Comparison of ENCODE assay signal across 13 cellular contexts in genomic region chr5:119049824-119050449, GRCh38. TPM values are rescaled to one million over a fixed set of nuclear protein-coding genes. Genes with fewer than 3 reads are reported as not detected.
DNase-seq lines count a peak whose midpoint lies in the region; ATAC-seq and TF ChIP-seq lines count a peak whose summit lies in the region.
"Had no signal": no experiment of that assay in that cellular context is flagged by ENCODE, and none has a peak within 500 bp of the region (broad histone marks: within the 10 kb centered on the region; RNA-seq: fewer than 3 reads in every experiment).

No MANE protein-coding gene starts in this region.

- peak overlapping the region; percentile 24 for H4K5ac ChIP-seq in IMR-90 (ENCODE audit: low read depth, low read length)

- H3K4me2 ChIP-seq in IMR-90 (ENCODE audit: low read depth, low read length): no peak overlapping the region

- H2BK5ac ChIP-seq in IMR-90 (ENCODE audit: low read depth, low read length, poor library complexity, severe bottlenecking): no peak overlapping the region

- no TSS peak for BruUV-seq in IMR-90 (replicated peaks; lab: Mats Ljungman, UMichigan)

- H3K36me3 ChIP-seq in IMR-90 (ENCODE audit: control insufficient read depth, insufficient read depth, low read length) (no peaks in the 10 kb centered on the region), left lung (no peaks in the 10 kb centered on the region), mucosa of descending colon (ENCODE audit: low read depth) (no peaks in the 10 kb centered on the region)

- H2AK5ac ChIP-seq in IMR-90 (ENCODE audit: low read depth, low read length): no peak overlapping the region

- CTCF ChIA-PET in IMR-90 (lab: Yijun Ruan, JAX): no interaction called here

- H3K9me1 ChIP-seq in IMR-90 (ENCODE audit: insufficient read depth, low read length): no peaks in the 10 kb centered on the region

- peak; percentile 82 for ATAC-seq in IMR-90 (ENCODE audit: low read depth)
- ATAC-seq in left lung: peak; percentile 59
- ATAC-seq in GM21737 (IDR thresholded peaks at IDR 0.05; ENCODE audit: unreplicated experiment): no peak
- no peak for ATAC-seq in mucosa of descending colon
- no peak for ATAC-seq in HG02798 (IDR thresholded peaks at IDR 0.05; ENCODE audit: poor library complexity, unreplicated experiment)
- ATAC-seq: activated CD8-positive, alpha-beta T cell treated with anti-CD3 and anti-CD28 coated beads, Interleukin-2, amount 10 ng/mL, durations not matched to agents 7 days and 5 days; natural killer cell had no signal

- peak overlapping the region; percentile 41; the same call in 1 of the 2 replicates for H4K91ac ChIP-seq in IMR-90 (ENCODE audit: insufficient read depth, low read depth, low read length)

- peak overlapping the region; percentile 57 for H2BK20ac ChIP-seq in IMR-90 (ENCODE audit: low read depth, low read length)

- no peaks in the 10 kb centered on the region for H4K20me1 ChIP-seq in IMR-90 (ENCODE audit: insufficient read depth, low read length)

- TF ChIP-seq CTCF in AG10803 (conservative IDR thresholded peaks at IDR 0.05; ENCODE audit: low read length) (no peak), IMR-90 (conservative IDR thresholded peaks at IDR 0.05; ENCODE audit: low read depth, low read length) (no peak), choroid plexus epithelial cell (conservative IDR thresholded peaks at IDR 0.05; ENCODE audit: low read depth, low read length) (no peak), left lung (IDR thresholded peaks at IDR 0.05) (no peak), mucosa of descending colon (IDR thresholded peaks at IDR 0.05) (no peak)

- 86% methylated on average over 3 of the region's 7 CpGs; no CpG with 5 or more reads in 1 of the 2 experiments for WGBS in IMR-90 (ENCODE audit: extremely low coverage in 2 of 2, insufficient read length in 1 of 2), 2 experiments

- peak overlapping the region in 1 of 2 experiments; percentile 66; a peak in 2 of 4 replicates for H4K8ac ChIP-seq in IMR-90 (ENCODE audit: low read depth in 2 of 2, low read length in 2 of 2)

- DNase-seq in AG10803 (ENCODE audit: low read depth) (peak; percentile 87), IMR-90 (peak; percentile 80), choroid plexus epithelial cell (ENCODE audit: low read depth) (peak; percentile 85), left lung (no peak), mucosa of descending colon (no peak), NCI-H1436 treated with DMSO at 0.1 percent for 48 hours (lab: John Stamatoyannopoulos, UW) (no peak)
- DNase-seq: activated CD8-positive, alpha-beta T cell treated with anti-CD3 and anti-CD28 coated beads, Interleukin-2, amount 10 ng/mL, durations not matched to agents 7 days and 5 days; CD4-positive, alpha-beta T cell; KBM-7; natural killer cell; NCI-H446 treated with DMSO at 0.1 percent for 48 hours had no signal

- peak overlapping the region; percentile 52; the same call in 1 of the 2 replicates for H3K4ac ChIP-seq in IMR-90 (ENCODE audit: low read depth, low read length)

- no peaks in the 10 kb centered on the region for H3K79me1 ChIP-seq in IMR-90 (ENCODE audit: low read depth in 1 of 2, low read length in 2 of 2)

- H3K4me3 ChIP-seq in AG10803 (ENCODE audit: low read length) (no peak overlapping the region), IMR-90 (ENCODE audit: insufficient read depth, low read depth, low read length) (no peak overlapping the region), choroid plexus epithelial cell (ENCODE audit: low read depth, low read length) (no peak overlapping the region), left lung (no peak overlapping the region), mucosa of descending colon (no peak overlapping the region)

- peaks cover 2% of the 10 kb centered on the region; the same call in 1 of the 2 replicates for H3K4me1 ChIP-seq in IMR-90 (ENCODE audit: control insufficient read depth, insufficient read depth, low read length)
- peaks cover 0 to 4% of the 10 kb centered on the region in 2 donors for H3K4me1 ChIP-seq in left lung
- H3K4me1 ChIP-seq in mucosa of descending colon (ENCODE audit: low read depth): no peaks in the 10 kb centered on the region

- peak overlapping the region; percentile 68 for H2AFZ ChIP-seq in IMR-90 (replicated peaks; ENCODE audit: low read length, poor library complexity)

- POLR2A ChIA-PET in IMR-90 (lab: Charles Lee; ENCODE audit: unreplicated experiment): no interaction called here

- dilution Hi-C loops in IMR-90 (cut with HindIII; ENCODE audit: low sequenced_read_pairs, unreplicated experiment): no loop called here

- peak overlapping the region; percentile 61; the same call in 1 of the 2 replicates for H2BK120ac ChIP-seq in IMR-90 (ENCODE audit: low read depth, low read length)

- H3K9me3 ChIP-seq in IMR-90 (ENCODE audit: control insufficient read depth, insufficient read depth, low read length): no peaks in the 10 kb centered on the region
- no peaks in the 10 kb centered on the region for H3K9me3 ChIP-seq in left lung
- H3K9me3 ChIP-seq in mucosa of descending colon: no peaks in the 10 kb centered on the region

- H3K18ac ChIP-seq in IMR-90 (ENCODE audit: low read depth, low read length): peak overlapping the region; percentile 24; the same call in 1 of the 2 replicates

- no peaks in the 10 kb centered on the region for H3K27me3 ChIP-seq in IMR-90 (ENCODE audit: control insufficient read depth, insufficient read depth, low read length)
- no peaks in the 10 kb centered on the region for H3K27me3 ChIP-seq in left lung

- no peak overlapping the region for H2BK15ac ChIP-seq in IMR-90 (ENCODE audit: low read depth, low read length)

- no peak for TF ChIP-seq RAD21 in IMR-90 (IDR thresholded peaks at IDR 0.05; ENCODE audit: low read length)

- no peak overlapping the region for H3K56ac ChIP-seq in IMR-90 (ENCODE audit: extremely low read depth, insufficient read depth, low read length)

- no peak overlapping the region for H2AK9ac ChIP-seq in IMR-90 (replicated peaks; ENCODE audit: low read depth, low read length, poor library complexity)

- intact Hi-C loops in IMR-90 (cut with micrococcal nuclease) (no loop called here), left lung (cut with DNase I) (no loop called here), mucosa of descending colon (cut with DNase I, micrococcal nuclease) (no loop called here)

- no peak overlapping the region for H3K9ac ChIP-seq in IMR-90 (ENCODE audit: low read depth, low read length)

- in situ Hi-C loops in IMR-90 (cut with MboI; ENCODE audit: low sequenced_read_pairs): no loop called here

- H3K14ac ChIP-seq in IMR-90 (replicated peaks; ENCODE audit: low read depth, low read length): no peak overlapping the region

- no peak overlapping the region for H3K23ac ChIP-seq in IMR-90 (ENCODE audit: low read depth, low read length)

- no peak for TF ChIP-seq POLR2A in IMR-90 (IDR thresholded peaks at IDR 0.05; ENCODE audit: low read depth, low read length)

- H3K27ac ChIP-seq in IMR-90 (ENCODE audit: insufficient read depth, low read length) (no peak overlapping the region), left lung (no peak overlapping the region)

TF ChIP-seq in IMR-90, 13 proteins besides CTCF, POLR2A, EP300 and RAD21:
- TF ChIP-seq MAFK (IDR thresholded peaks at IDR 0.05; ENCODE audit: low read depth, low read length): peak; percentile 43; the same call in 1 of the 2 replicates
- peak; percentile 11; the same call in 1 of the 2 replicates for TF ChIP-seq CEBPB (IDR thresholded peaks at IDR 0.05; ENCODE audit: low read depth, low read length)
- TF ChIP-seq USF2 (IDR thresholded peaks at IDR 0.05; ENCODE audit: low read depth, low read length): peak; percentile 33; the same call in 1 of the 2 replicates
- TF ChIP-seq NFE2L2 (IDR thresholded peaks at IDR 0.05; ENCODE audit: low read depth, low read length): peak; percentile 74
- no peak for TF ChIP-seq SMC3 (IDR thresholded peaks at IDR 0.05; ENCODE audit: low read depth, low read length)
- no peak for TF ChIP-seq RFX5 (IDR thresholded peaks at IDR 0.05; ENCODE audit: low read depth, low read length)

RNA-seq across cellular contexts. Expression of gene DMXL1, which starts 20.9 kb away (rescaled TPM):
- 21.5 and 38.0 TPM in 2 replicates for total RNA-seq in IMR-90 (2012; rRNA removed)
- polyA plus RNA-seq in IMR-90 (2012; rRNA removed): 6.6 and 8.1 TPM in 2 replicates
- polyA plus RNA-seq in IMR-90 (2012; cell fraction: cytosol; rRNA removed): 0.99 and 1.6 TPM in 2 replicates
- polyA plus RNA-seq in IMR-90 (2012; cell fraction: nucleus; rRNA removed; ENCODE audit: low replicate concordance): 1.4 and 12.8 TPM in 2 replicates
- 10 to 100 TPM; 44.3 to 48.3 TPM for total RNA-seq in left lung
- total RNA-seq in mucosa of descending colon: 10 to 100 TPM; 34.7 to 60.0 (median 51.0) TPM

Comparison
In these comparisons a context has a peak if more than half of its experiments do, and no peak if none do; other contexts are left out.
1. DNase-seq: peak in AG10803 (single experiment), IMR-90 (single experiment) and choroid plexus epithelial cell (single experiment); none in left lung (0 of 2), mucosa of descending colon (0 of 3) and NCI-H1436 treated with DMSO at 0.1 percent for 48 hours (single experiment).
2. ATAC-seq: peak in IMR-90 (single experiment) and left lung (single experiment); none in GM21737 (single experiment), mucosa of descending colon (single experiment) and HG02798 (single experiment).